ENCODE assay signal across 11 cellular contexts in genomic region chr6:107698146-107698545, GRCh38.
DNase-seq lines count a peak whose midpoint lies in the region; ATAC-seq and TF ChIP-seq lines count a peak whose summit lies in the region.
"Had no signal": no experiment of that assay in that cellular context is flagged by ENCODE, and none has a peak within 500 bp of the region (broad histone marks: within the 10 kb centered on the region; RNA-seq: fewer than 3 reads in every experiment).

No MANE protein-coding gene starts in this region.

- H3K36me3 ChIP-seq in body of pancreas (replicated peaks in 1 of 2; ENCODE audit: insufficient read depth in 1 of 2, low read depth in 2 of 2) (no peaks in the 10 kb centered on the region), H7 (replicated peaks; ENCODE audit: control insufficient read depth, insufficient read depth, low read length) (no peaks in the 10 kb centered on the region)

- WGBS in body of pancreas, 2 donors: 71 to 78% methylated on average over 4 of the region's 4 CpGs

- H3K9me3 Mint-ChIP-seq in stimulated activated memory B cell treated with anti-CD40 and anti-IgM and Interleukin-4, amounts not matched to agents 10 μg/mL and 1 μg/mL and 100 μg/mL, for 72 hours: no peaks in the 10 kb centered on the region

- no peak for TF ChIP-seq POLR2A in body of pancreas (IDR thresholded peaks at IDR 0.05)

- no peak for TF ChIP-seq CTCF in AG09309 (IDR thresholded peaks at IDR 0.05; ENCODE audit: control insufficient read depth, insufficient read depth, low read depth, low read length, missing control alignments)
- no peak for TF ChIP-seq CTCF in body of pancreas (IDR thresholded peaks at IDR 0.05)
- TF ChIP-seq CTCF in GM10248 (IDR thresholded peaks at IDR 0.05; ENCODE audit: control extremely low read depth, extremely low read depth, low read depth, missing control alignments): no peak

- DNase-seq in AG09309 (ENCODE audit: low read depth) (peak; percentile 52), HCEC 1CT (peak; percentile 89), body of pancreas (no peak), myocyte (ENCODE audit: low read depth) (peak; percentile 94), H7 (no peak), GM10248 (ENCODE audit: extremely low spot score) (no peak)
- no peak for DNase-seq in activated T-cell treated with anti-CD3 and anti-CD28 coated beads, Interleukin-2, amount 50 U/mL, for 48 hours
- DNase-seq: COR-L47; stimulated activated CD4-positive, alpha-beta T cell treated with anti-CD3 and anti-CD28 coated beads, Interleukin-12 subunit alpha, Interleukin-12 subunit beta, amount 100 ng/mL, for 4 hours; T-helper 2 cell had no signal

- H3K27ac Mint-ChIP-seq in stimulated activated memory B cell treated with anti-CD40 and anti-IgM and Interleukin-4, amounts not matched to agents 10 μg/mL and 1 μg/mL and 100 μg/mL, for 72 hours: no peak overlapping the region

- CTCF ChIA-PET in GM10248 (lab: Yijun Ruan, JAX): interaction anchor here (1.0 to 1.8 kb wide), 2 partner anchors 10 to 19 kb away, joined by 3 to 6 read pairs; no protein-coding TSS in a partner anchor

- no peak overlapping the region for H3K4me3 Mint-ChIP-seq in stimulated activated memory B cell treated with anti-CD40 and anti-IgM and Interleukin-4, amounts not matched to agents 10 μg/mL and 1 μg/mL and 100 μg/mL, for 72 hours

- H3K27me3 ChIP-seq in body of pancreas (no peaks in the 10 kb centered on the region), H7 (ENCODE audit: control insufficient read depth, insufficient read depth, low read length) (no peaks in the 10 kb centered on the region)

- H3K27ac ChIP-seq in body of pancreas: no peak overlapping the region

- no peak overlapping the region for H3K4me3 ChIP-seq in AG09309 (ENCODE audit: control insufficient read depth, low read depth, low read length)
- H3K4me3 ChIP-seq in body of pancreas: no peak overlapping the region
- H3K4me3 ChIP-seq in H7 (ENCODE audit: insufficient read depth, low read depth, low read length): no peak overlapping the region

- peaks cover 12% of the 10 kb centered on the region for H3K27me3 Mint-ChIP-seq in stimulated activated memory B cell treated with anti-CD40 and anti-IgM and Interleukin-4, amounts not matched to agents 10 μg/mL and 1 μg/mL and 100 μg/mL, for 72 hours

- no peaks in the 10 kb centered on the region for H3K4me1 Mint-ChIP-seq in stimulated activated memory B cell treated with anti-CD40 and anti-IgM and Interleukin-4, amounts not matched to agents 10 μg/mL and 1 μg/mL and 100 μg/mL, for 72 hours

- H3K9me3 ChIP-seq in body of pancreas: no peaks in the 10 kb centered on the region

- POLR2A ChIA-PET in GM10248 (lab: Yijun Ruan, JAX): no interaction called here

- H3K36me3 Mint-ChIP-seq in stimulated activated memory B cell treated with anti-CD40 and anti-IgM and Interleukin-4, amounts not matched to agents 10 μg/mL and 1 μg/mL and 100 μg/mL, for 72 hours: no peaks in the 10 kb centered on the region

- ATAC-seq in body of pancreas: peak; percentile 45
- no peak for ATAC-seq in stimulated activated memory B cell treated with anti-CD40 and anti-IgM and Interleukin-4, amounts not matched to agents 10 μg/mL and 1 μg/mL and 100 μg/mL, for 72 hours

- intact Hi-C loops in body of pancreas (cut with DNase I): no loop called here

- H3K4me1 ChIP-seq in body of pancreas: no peaks in the 10 kb centered on the region

Comparison
In these comparisons a context has a peak if more than half of its experiments do, and no peak if none do; other contexts are left out.
1. DNase-seq: peak in AG09309 (single experiment), HCEC 1CT (single experiment) and myocyte (single experiment); none in body of pancreas (0 of 4), H7 (single experiment), activated T-cell treated with anti-CD3 and anti-CD28 coated beads, Interleukin-2, amount 50 U/mL, for 48 hours (0 of 2) and GM10248 (single experiment).